ENCODE assay signal across 8 cellular contexts in genomic region chr1:12454406-12455391, GRCh38.
DNase-seq lines count a peak whose midpoint lies in the region; ATAC-seq and TF ChIP-seq lines count a peak whose summit lies in the region.

No MANE protein-coding gene starts in this region.

- H3K9me3 Mint-ChIP-seq in activated CD4-positive, alpha-beta T cell treated with anti-CD3 and anti-CD28 coated beads, Interleukin-2, amount 10 ng/mL, durations not matched to agents 7 days and 5 days = peaks cover 4% of the 10 kb centered on the region
- no peaks in the 10 kb centered on the region for H3K9me3 Mint-ChIP-seq in activated T-helper 17 cell treated with anti-CD3 and anti-CD28 coated beads, Interleukin-2, amount 50 U/mL, for 72 hours

- in situ Hi-C loops in transverse colon (cut with MboI; ENCODE audit: low pct_ligation_motif_present in 1 of 4, low pct_unique_long_range_greater_than_20kb in 1 of 4, low sequenced_read_pairs in 3 of 4) = no loop called here

- no peak overlapping the region for H3K4me3 Mint-ChIP-seq in activated CD4-positive, alpha-beta T cell treated with anti-CD3 and anti-CD28 coated beads, Interleukin-2, amount 10 ng/mL, durations not matched to agents 7 days and 5 days
- H3K4me3 Mint-ChIP-seq in activated T-helper 17 cell treated with anti-CD3 and anti-CD28 coated beads, Interleukin-2, amount 50 U/mL, for 72 hours = peak overlapping the region; percentile 47

- peaks cover 2% of the 10 kb centered on the region for H3K27me3 Mint-ChIP-seq in activated CD4-positive, alpha-beta T cell treated with anti-CD3 and anti-CD28 coated beads, Interleukin-2, amount 10 ng/mL, durations not matched to agents 7 days and 5 days
- H3K27me3 Mint-ChIP-seq in activated T-helper 17 cell treated with anti-CD3 and anti-CD28 coated beads, Interleukin-2, amount 50 U/mL, for 72 hours = no peaks in the 10 kb centered on the region

- H3K4me1 Mint-ChIP-seq in activated CD4-positive, alpha-beta T cell treated with anti-CD3 and anti-CD28 coated beads, Interleukin-2, amount 10 ng/mL, durations not matched to agents 7 days and 5 days = peaks cover 79% of the 10 kb centered on the region
- H3K4me1 Mint-ChIP-seq in activated T-helper 17 cell treated with anti-CD3 and anti-CD28 coated beads, Interleukin-2, amount 50 U/mL, for 72 hours = peaks cover 34% of the 10 kb centered on the region

- no peak for DNase-seq in activated CD4-positive, alpha-beta T cell treated with anti-CD3 and anti-CD28 coated beads, Interleukin-2, amount 10 ng/mL, durations not matched to agents 7 days and 5 days
- no peak for DNase-seq in activated CD4-positive, alpha-beta T cell treated with anti-CD3 and anti-CD28 coated beads, Interleukin-2, amount 50 U/mL, for 48 hours
- DNase-seq in left lung = no peak
- no peak for DNase-seq in transverse colon
- no peak for DNase-seq in testis
- DNase-seq in SK-N-DZ (ENCODE audit: low spot score) = no peak

- peaks cover 46 to 73% of the 10 kb centered on the region in 2 donors for H3K4me1 ChIP-seq in left lung
- H3K4me1 ChIP-seq in transverse colon = peaks cover 19 to 75% (median 41%) of the 10 kb centered on the region in 4 donors
- peaks cover 44% of the 10 kb centered on the region for H3K4me1 ChIP-seq in testis

- CTCF ChIA-PET in activated CD4-positive, alpha-beta T cell treated with anti-CD3 and anti-CD28 coated beads, Interleukin-2, amount 10 ng/mL, durations not matched to agents 7 days and 5 days (lab: Charles Lee) = no interaction called here

- no peak for TF ChIP-seq EP300 in transverse colon (IDR thresholded peaks at IDR 0.05; ENCODE audit: low read depth)

- H3K36me3 Mint-ChIP-seq in activated CD4-positive, alpha-beta T cell treated with anti-CD3 and anti-CD28 coated beads, Interleukin-2, amount 10 ng/mL, durations not matched to agents 7 days and 5 days (ENCODE audit: low read depth) = peaks cover 75% of the 10 kb centered on the region
- H3K36me3 Mint-ChIP-seq in activated T-helper 17 cell treated with anti-CD3 and anti-CD28 coated beads, Interleukin-2, amount 50 U/mL, for 72 hours (ENCODE audit: low read depth) = peaks cover 60% of the 10 kb centered on the region

- peak overlapping the region; percentile 45 to 81 for H3K27ac ChIP-seq in left lung
- H3K27ac ChIP-seq in transverse colon = peak overlapping the region; percentile 57 to 63 (median 59)
- H3K27ac ChIP-seq in testis = peak overlapping the region in 1 of 2 donors; percentile 67

- TF ChIP-seq CTCF in left lung (IDR thresholded peaks at IDR 0.05) (no peak), transverse colon (IDR thresholded peaks at IDR 0.05) (no peak), testis (IDR thresholded peaks at IDR 0.05) (no peak)

- H3K36me3 ChIP-seq in left lung (peaks cover 0 to 18% of the 10 kb centered on the region in 2 donors), transverse colon (no peaks in the 10 kb centered on the region), testis (ENCODE audit: low read depth, missing control alignments) (no peaks in the 10 kb centered on the region)

- intact Hi-C loops in left lung (cut with DNase I) (no loop called here), transverse colon (cut with DNase I; ENCODE audit: low total_unique reads) (no loop called here), testis (cut with DNase I; ENCODE audit: low total_unique reads) (no loop called here)

- POLR2A ChIA-PET in activated CD4-positive, alpha-beta T cell treated with anti-CD3 and anti-CD28 coated beads, Interleukin-2, amount 10 ng/mL, durations not matched to agents 7 days and 5 days (lab: Charles Lee) = no interaction called here

- TF ChIP-seq POLR2A in transverse colon (IDR thresholded peaks at IDR 0.05) (no peak), testis (IDR thresholded peaks at IDR 0.05) (no peak)

- H3K9me3 ChIP-seq in left lung (no peaks in the 10 kb centered on the region), transverse colon (no peaks in the 10 kb centered on the region), testis (no peaks in the 10 kb centered on the region)

- ATAC-seq in activated T-helper 17 cell treated with anti-CD3 and anti-CD28 coated beads, Interleukin-2, amount 50 U/mL, for 72 hours (replicated peaks) = no peak
- ATAC-seq in left lung (peak; percentile 44), GM19395 (IDR thresholded peaks at IDR 0.05; ENCODE audit: unreplicated experiment) (no peak)

- WGBS in transverse colon (ENCODE audit: low coverage in 1 of 2), 2 donors = 69 to 84% methylated on average over 3 to 4 of the region's 4 CpGs
- WGBS in testis, 2 donors = 61 to 72% methylated on average over 4 of the region's 4 CpGs

- no peak overlapping the region for H3K4me3 ChIP-seq in left lung
- no peak overlapping the region for H3K4me3 ChIP-seq in transverse colon
- H3K4me3 ChIP-seq in testis = no peak overlapping the region

- H3K27ac Mint-ChIP-seq in activated CD4-positive, alpha-beta T cell treated with anti-CD3 and anti-CD28 coated beads, Interleukin-2, amount 10 ng/mL, durations not matched to agents 7 days and 5 days = peak overlapping the region; percentile 46
- peak overlapping the region; percentile 75 for H3K27ac Mint-ChIP-seq in activated T-helper 17 cell treated with anti-CD3 and anti-CD28 coated beads, Interleukin-2, amount 50 U/mL, for 72 hours

- H3K27me3 ChIP-seq in left lung = no peaks in the 10 kb centered on the region
- H3K27me3 ChIP-seq in transverse colon = no peaks in the 10 kb centered on the region
- H3K27me3 ChIP-seq in testis = no peaks in the 10 kb centered on the region
